Comparison of ENCODE assay signal across 9 cellular contexts in the genomic region with DNA sequence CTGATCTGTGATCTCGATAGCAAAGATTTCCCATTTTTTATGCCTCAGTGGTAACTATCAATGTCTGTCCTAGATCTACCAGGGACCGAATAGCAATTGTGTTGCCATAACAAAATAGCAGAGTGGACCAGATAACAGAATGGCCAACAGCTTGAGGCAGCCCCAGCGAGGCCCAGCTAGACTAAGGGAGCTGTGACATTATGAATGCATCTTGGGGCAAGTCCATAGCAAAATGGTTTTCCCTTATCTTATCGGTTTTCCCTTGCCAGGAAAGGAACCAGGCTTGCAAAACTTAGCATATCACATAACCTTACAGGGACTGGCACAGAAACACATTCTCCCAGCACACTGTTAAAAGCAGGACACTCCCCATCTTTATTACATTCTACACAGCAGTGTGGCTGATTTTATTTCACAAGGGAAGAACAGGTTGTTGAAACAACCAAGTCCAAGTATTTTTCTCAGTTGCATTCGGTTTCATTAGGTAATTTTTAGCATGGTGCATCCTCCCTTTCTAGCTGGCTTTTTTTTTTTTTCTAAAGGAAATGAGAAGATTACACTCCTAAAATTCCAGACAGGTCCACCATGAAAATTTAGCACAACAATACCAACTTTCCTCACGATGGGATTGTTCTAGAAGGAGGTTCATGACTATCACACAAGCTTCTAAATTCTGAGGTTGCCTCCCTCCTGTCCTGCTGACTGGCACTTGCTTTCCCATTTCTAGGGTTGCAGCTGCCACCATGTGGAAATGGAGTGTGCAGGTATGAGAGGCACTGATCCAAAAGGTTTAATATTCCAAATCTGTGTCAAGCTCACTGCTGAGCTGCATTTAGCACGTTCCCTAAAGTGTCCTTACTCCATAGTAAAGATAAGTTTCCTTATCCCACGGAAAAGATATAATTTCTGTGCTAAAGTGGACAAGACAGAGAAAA.
DNase-seq lines count a peak whose midpoint lies in the region; ATAC-seq, FAIRE-seq and TF ChIP-seq lines count a peak whose summit lies in the region.
"Had no signal": no experiment of that assay in that cellular context is flagged by ENCODE, and none has a peak within 500 bp of the region (broad histone marks: within the 10 kb centered on the region; RNA-seq: fewer than 3 reads in every experiment).

No MANE protein-coding gene starts in this region.

- H3K79me2 ChIP-seq in keratinocyte (ENCODE audit: control insufficient read depth, insufficient read depth, low read length) = no peaks in the 10 kb centered on the region

- DNase-seq in Caki2 (ENCODE audit: low read depth) = peak; percentile 23
- peak; percentile 7 for DNase-seq in RKO (ENCODE audit: low spot score)
- DNase-seq in keratinocyte (ENCODE audit: low read depth, low spot score) = no peak
- DNase-seq: stimulated activated CD4-positive, alpha-beta T cell treated with anti-CD3 and anti-CD28 coated beads, Interleukin-4, amount 100 ng/mL, for 24 hours had no signal

- no peak overlapping the region for H2AFZ ChIP-seq in keratinocyte (ENCODE audit: control insufficient read depth, low read length)

- H3K4me2 ChIP-seq in keratinocyte (ENCODE audit: control insufficient read depth, extremely low read depth, insufficient read depth, low read depth, low read length) = no peak overlapping the region

- H3K4me1 ChIP-seq in keratinocyte (ENCODE audit: control insufficient read depth, extremely low read depth, insufficient read depth, low read length) = no peaks in the 10 kb centered on the region

- no peak overlapping the region for H3K27ac ChIP-seq in keratinocyte (ENCODE audit: control insufficient read depth, insufficient read depth, low read length)

- no peaks in the 10 kb centered on the region for H4K20me1 ChIP-seq in keratinocyte (ENCODE audit: control insufficient read depth, extremely low read depth, insufficient read depth, low read length)

- no peak overlapping the region for H3K4me3 ChIP-seq in keratinocyte (ENCODE audit: control insufficient read depth in 2 of 3, extremely low read depth in 1 of 3, insufficient read depth in 2 of 3, low read depth in 1 of 3, low read length in 3 of 3)

- in situ Hi-C loops in Caki2 (cut with HindIII; ENCODE audit: low pct_unique_long_range_greater_than_20kb, low sequenced_read_pairs) = no loop called here

- no peaks in the 10 kb centered on the region for H3K9me3 ChIP-seq in keratinocyte (ENCODE audit: control insufficient read depth, low read depth, low read length)

- dilution Hi-C loops in keratinocyte (cut with MboI; ENCODE audit: extremely low pct_ligation_motif_present, low sequenced_read_pairs) = no loop called here

- no peaks in the 10 kb centered on the region for H3K36me3 ChIP-seq in keratinocyte (ENCODE audit: control insufficient read depth in 2 of 2, extremely low read depth in 1 of 2, insufficient read depth in 2 of 2, low read length in 2 of 2)

- H3K9me1 ChIP-seq in keratinocyte (ENCODE audit: control insufficient read depth, extremely low read depth, insufficient read depth, low read length) = no peaks in the 10 kb centered on the region

- TF ChIP-seq CTCF in keratinocyte (optimal IDR thresholded peaks at IDR 0.05 in 1 of 3, IDR thresholded peaks at IDR 0.05 in 1 of 3, conservative IDR thresholded peaks at IDR 0.05 in 1 of 3; ENCODE audit: extremely low read depth in 1 of 3, insufficient read depth in 2 of 3, low read length in 3 of 3) = peak; percentile 61 to 84 (median 66)

- no peak overlapping the region for H3K9ac ChIP-seq in keratinocyte (ENCODE audit: control insufficient read depth, extremely low read depth, insufficient read depth, low read length)

- H3K27me3 ChIP-seq in keratinocyte (ENCODE audit: control insufficient read depth, extremely low read depth, insufficient read depth, low read length) = no peaks in the 10 kb centered on the region

- ATAC-seq in GM21526 (IDR thresholded peaks at IDR 0.05; ENCODE audit: low FRiP score, unreplicated experiment) = peak; percentile 17
- no peak for ATAC-seq in HG02588 (IDR thresholded peaks at IDR 0.05; ENCODE audit: unreplicated experiment)
- ATAC-seq in GM21390 (IDR thresholded peaks at IDR 0.05; ENCODE audit: unreplicated experiment) = no peak
- no peak for ATAC-seq in HG03520 (IDR thresholded peaks at IDR 0.05; ENCODE audit: unreplicated experiment)
- no peak for ATAC-seq in HG03097 (IDR thresholded peaks at IDR 0.05; ENCODE audit: low FRiP score, unreplicated experiment)

- FAIRE-seq in keratinocyte (lab: Jason Lieb, UNC) = no peak
